In the genomic region with DNA sequence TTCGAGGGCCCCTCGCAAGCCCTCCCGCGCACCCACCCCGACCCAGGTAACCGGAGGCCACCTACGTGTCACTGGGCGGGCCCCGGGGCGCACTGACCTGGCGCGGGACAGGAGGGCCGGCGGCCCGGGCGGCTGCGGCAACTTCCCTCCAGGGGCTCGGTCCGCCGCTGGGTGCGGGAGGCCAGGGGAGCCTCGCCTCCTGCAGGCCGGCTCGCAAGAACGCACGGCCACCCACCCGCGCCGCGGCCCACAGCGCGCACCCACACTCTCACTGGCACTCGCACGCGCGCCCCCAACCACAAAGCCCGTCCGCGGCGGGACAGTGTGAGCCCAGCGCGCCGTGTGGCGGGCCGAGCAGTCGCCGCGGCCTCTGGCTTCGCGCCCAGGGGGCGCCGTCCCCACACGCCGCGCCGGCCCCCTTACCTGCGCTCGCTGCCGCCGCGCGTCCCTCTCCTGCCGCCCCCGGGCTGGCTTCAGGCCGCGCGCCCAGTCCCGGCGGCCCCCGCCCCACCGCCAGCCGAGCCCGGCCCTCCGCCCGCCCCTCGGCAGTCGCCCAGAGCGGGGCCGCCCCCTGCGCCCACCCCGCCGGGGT, we compare ENCODE assay signal across 8 cellular contexts. TPM values are rescaled to one million over a fixed set of nuclear protein-coding genes. Genes with fewer than 3 reads are reported as not detected.
DNase-seq lines count a peak whose midpoint lies in the region; TF ChIP-seq lines count a peak whose summit lies in the region.

No MANE protein-coding gene starts in this region.

- H3K4me1 ChIP-seq in breast epithelium (peaks cover 0 to 14% of the 10 kb centered on the region in 2 donors), stomach (peaks cover 0 to 41% (median 32%) of the 10 kb centered on the region in 4 donors)
- H3K4me1 ChIP-seq in effector memory CD4-positive, alpha-beta T cell (ENCODE audit: control insufficient read depth, insufficient read depth, low read length, poor library complexity, severe bottlenecking) = no peaks in the 10 kb centered on the region

- H3K9me3 ChIP-seq in breast epithelium = no peaks in the 10 kb centered on the region
- H3K9me3 ChIP-seq in stomach = no peaks in the 10 kb centered on the region
- no peaks in the 10 kb centered on the region for H3K9me3 ChIP-seq in effector memory CD4-positive, alpha-beta T cell (ENCODE audit: control insufficient read depth, low read length)

- intact Hi-C loops in breast epithelium (cut with DNase I; ENCODE audit: low total_unique reads) (loop anchor here (5.0 kb wide), 1 partner anchor 151 kb away; no protein-coding TSS in a partner anchor), stomach (cut with DNase I; ENCODE audit: low total_unique reads) (no loop called here)

- H3K27me3 ChIP-seq in breast epithelium = no peaks in the 10 kb centered on the region
- peaks cover 0 to 29% (median 7%) of the 10 kb centered on the region in 3 donors for H3K27me3 ChIP-seq in stomach
- H3K27me3 ChIP-seq in effector memory CD4-positive, alpha-beta T cell (replicated peaks; ENCODE audit: control insufficient read depth, insufficient read depth, low read length, poor library complexity, severe bottlenecking) = no peaks in the 10 kb centered on the region

- H3K4me3 ChIP-seq in breast epithelium = peak overlapping the region; percentile 77 to 92 (median 90)
- H3K4me3 ChIP-seq in stomach = peak overlapping the region; percentile 61 to 74 (median 70)
- no peak overlapping the region for H3K4me3 ChIP-seq in effector memory CD4-positive, alpha-beta T cell (ENCODE audit: insufficient read depth, low read depth, low read length, poor library complexity, severe bottlenecking)

- in situ Hi-C loops in KBM-7 (cut with MboI; ENCODE audit: low pct_unique_long_range_greater_than_20kb, low sequenced_read_pairs) = no loop called here

- whole genome bisulfite sequencing in stomach, 5 donors = 0 to 2% (median 0%) methylated on average over 5 to 81 of the region's 82 CpGs; no CpG with 5 or more reads in 1 of the 5 donors

- H3K27ac ChIP-seq in breast epithelium = peak overlapping the region; percentile 81 to 98
- H3K27ac ChIP-seq in stomach = peak overlapping the region; percentile 86 to 95 (median 91)
- no peak overlapping the region for H3K27ac ChIP-seq in effector memory CD4-positive, alpha-beta T cell (ENCODE audit: insufficient read depth, low read length, poor library complexity, severe bottlenecking)

- TF ChIP-seq CTCF in breast epithelium (IDR thresholded peaks at IDR 0.05) = peak in 1 of 3 donors; percentile 23
- TF ChIP-seq CTCF in stomach (IDR thresholded peaks at IDR 0.05) = no peak

- H3K36me3 ChIP-seq in breast epithelium (no peaks in the 10 kb centered on the region), stomach (no peaks in the 10 kb centered on the region)
- H3K36me3 ChIP-seq in effector memory CD4-positive, alpha-beta T cell (ENCODE audit: control insufficient read depth, insufficient read depth, low read length) = no peaks in the 10 kb centered on the region

- TF ChIP-seq POLR2A in breast epithelium (IDR thresholded peaks at IDR 0.05) (no peak), stomach (IDR thresholded peaks at IDR 0.05) (no peak)

- no peak for TF ChIP-seq EP300 in stomach (IDR thresholded peaks at IDR 0.05)

- DNase-seq in NCI-H82 (lab: John Stamatoyannopoulos, UW) = peak; percentile 46
- DNase-seq in NCI-H82 treated with DMSO at 0.1 percent for 48 hours (lab: John Stamatoyannopoulos, UW; ENCODE audit: unreplicated experiment) = no peak
- peak; percentile 30 for DNase-seq in KBM-7
- DNase-seq in breast epithelium (ENCODE audit: low spot score in 2 of 2) = peak in 1 of 2 donors; percentile 55
- peak; percentile 50 for DNase-seq in kidney tubule cell (ENCODE audit: low spot score)
- peak; percentile 40 for DNase-seq in stomach
- no peak for DNase-seq in effector memory CD4-positive, alpha-beta T cell
- no peak for DNase-seq in OCI-M2 (lab: John Stamatoyannopoulos, UW; ENCODE audit: unreplicated experiment)

RNA-seq across cellular contexts. Expression of a gene that starts 0.4 kb away (rescaled TPM):
- 100 to 1,000 TPM in 1 of 3 donors, 10 to 100 TPM in 2; 24.6 to 138 (median 79.3) TPM for total RNA-seq in breast epithelium
- 10 to 100 TPM; 15.9 to 40.0 (median 19.9) TPM for total RNA-seq in stomach
- polyA plus RNA-seq in stomach = 10 to 100 TPM in 2 of 3 donors, 1 to 10 TPM in 1; 7.4 to 25.8 (median 22.6) TPM

Comparison
In these comparisons a context has a peak if more than half of its experiments do, and no peak if none do; other contexts are left out.
1. DNase-seq: peak in NCI-H82 (single experiment), KBM-7 (single experiment), kidney tubule cell (single experiment) and stomach (single experiment); none in NCI-H82 treated with DMSO at 0.1 percent for 48 hours (single experiment), effector memory CD4-positive, alpha-beta T cell (0 of 3) and OCI-M2 (single experiment).